ENCODE assay signal across 1 cellular context in the genomic region with DNA sequence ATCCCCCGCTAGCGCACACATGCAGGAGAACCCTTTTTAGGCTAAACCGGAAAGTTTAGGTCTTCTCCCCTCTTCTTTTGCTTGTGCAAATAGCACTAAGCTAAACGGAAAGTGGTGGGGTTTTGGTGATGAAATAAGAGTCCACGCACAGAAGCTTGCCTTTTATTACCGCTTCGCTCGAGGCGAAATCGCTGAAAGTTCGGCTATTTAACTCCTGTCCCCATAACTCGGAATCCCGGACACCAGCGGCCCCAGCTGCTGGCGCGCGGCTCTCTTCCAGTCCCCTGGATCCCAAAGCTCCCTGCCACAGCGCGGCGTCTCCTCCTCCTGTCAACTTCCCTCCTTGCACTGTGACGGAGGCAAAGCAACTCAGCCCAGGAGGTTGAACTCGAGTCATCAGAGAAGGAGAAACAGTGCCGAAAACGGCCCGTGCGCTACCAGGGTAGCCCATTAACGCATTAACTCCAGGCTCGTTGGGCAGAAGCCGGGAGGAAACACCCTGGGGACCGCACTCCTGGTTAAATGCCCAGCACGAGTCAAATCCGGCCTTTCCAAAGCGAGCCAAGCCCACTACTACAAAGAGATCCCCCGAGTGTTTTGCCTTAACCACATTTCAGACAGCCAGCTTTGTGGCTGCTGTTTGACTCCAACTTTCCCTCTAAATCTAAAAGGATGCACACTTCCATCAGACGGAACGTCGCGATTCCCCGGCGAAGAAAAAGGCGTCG.
TF ChIP-seq lines count a peak whose summit lies in the region.

No MANE protein-coding gene starts in this region.

TF ChIP-seq in Ishikawa, 13 proteins besides CTCF, POLR2A, EP300 and RAD21 (continued from another document):
- TF ChIP-seq TCF12 (IDR thresholded peaks at IDR 0.05; ENCODE audit: low read depth) = no peak
